11 cellular contexts compared by ENCODE assay signal in genomic region chr17:66547170-66547865, GRCh38.
DNase-seq lines count a peak whose midpoint lies in the region; ATAC-seq and TF ChIP-seq lines count a peak whose summit lies in the region.
"Had no signal": no experiment of that assay in that cellular context is flagged by ENCODE, and none has a peak within 500 bp of the region (broad histone marks: within the 10 kb centered on the region; RNA-seq: fewer than 3 reads in every experiment).

No MANE protein-coding gene starts in this region.

- peaks cover 76% of the 10 kb centered on the region for H3K79me2 ChIP-seq in ACC112 (ENCODE audit: control insufficient read depth, insufficient read depth, low read length, unreplicated experiment)
- no peaks in the 10 kb centered on the region for H3K79me2 ChIP-seq in GM23338 (replicated peaks; ENCODE audit: insufficient read depth)

- peaks cover 17% of the 10 kb centered on the region for H3K36me3 ChIP-seq in ACC112 (ENCODE audit: insufficient read depth, low read length)
- no peaks in the 10 kb centered on the region for H3K36me3 ChIP-seq in GM23338 (ENCODE audit: insufficient read depth)
- H3K36me3 ChIP-seq in esophagus squamous epithelium: no peaks in the 10 kb centered on the region

- peaks cover 36% of the 10 kb centered on the region for H3K4me1 Mint-ChIP-seq in GM23338

- H3K4me3 Mint-ChIP-seq in GM23338: no peak overlapping the region
- H3K4me3 Mint-ChIP-seq: activated B cell treated with CpG ODN at 0.5 μM for 24 hours, endodermal cell had no signal

- TF ChIP-seq CTCF in GM23338 (conservative IDR thresholded peaks at IDR 0.05; ENCODE audit: low read depth in 2 of 2) (no peak), esophagus squamous epithelium (IDR thresholded peaks at IDR 0.05) (no peak)

- peaks cover 12% of the 10 kb centered on the region; the same call in 2 of the 3 replicates for H3K36me3 Mint-ChIP-seq in GM23338 (ENCODE audit: low read depth)

- H3K9me3 ChIP-seq in esophagus squamous epithelium: no peaks in the 10 kb centered on the region

- intact Hi-C loops in left colon (cut with DNase I, micrococcal nuclease) (no loop called here), esophagus squamous epithelium (cut with DNase I) (no loop called here)

- ATAC-seq in GM23338: no peak
- peak; percentile 52 for ATAC-seq in left colon
- no peak for ATAC-seq in HG02885 (IDR thresholded peaks at IDR 0.05; ENCODE audit: poor library complexity, unreplicated experiment)
- no peak for ATAC-seq in GM18868 (IDR thresholded peaks at IDR 0.05; ENCODE audit: unreplicated experiment)

- no peak for TF ChIP-seq POLR2A in esophagus squamous epithelium (IDR thresholded peaks at IDR 0.05)

- H3K9me2 ChIP-seq in GM23338 (ENCODE audit: insufficient read depth): no peaks in the 10 kb centered on the region

- 0 out of 2 replicates have a peak overlapping the region, but pooled peaks have one; percentile 21 for H3K27ac Mint-ChIP-seq in GM23338
- H3K27ac Mint-ChIP-seq: activated B cell treated with CpG ODN at 0.5 μM for 24 hours had no signal

- peak overlapping the region; percentile 82 for H3K27ac ChIP-seq in ACC112 (ENCODE audit: low read depth, low read length)
- H3K27ac ChIP-seq in GM23338 (ENCODE audit: low read depth): no peak overlapping the region
- no peak overlapping the region for H3K27ac ChIP-seq in esophagus squamous epithelium

- H2AFZ ChIP-seq in ACC112 (ENCODE audit: low read length, unreplicated experiment): no peak overlapping the region
- no peak overlapping the region for H2AFZ ChIP-seq in GM23338

- H3K9me3 Mint-ChIP-seq in GM23338: peaks cover 16% of the 10 kb centered on the region

- peak overlapping the region; percentile 26; the same call in 1 of the 2 replicates for H3K4me3 ChIP-seq in ACC112 (ENCODE audit: low read depth, low read length)
- no peak overlapping the region for H3K4me3 ChIP-seq in GM23338
- H3K4me3 ChIP-seq in esophagus squamous epithelium: no peak overlapping the region

- H4K20me1 ChIP-seq in GM23338 (replicated peaks; ENCODE audit: insufficient read depth): no peaks in the 10 kb centered on the region

- H3K4me1 ChIP-seq in ACC112 (ENCODE audit: control insufficient read depth, insufficient read depth, low read length, unreplicated experiment) (peaks cover 70% of the 10 kb centered on the region), GM23338 (ENCODE audit: insufficient read depth) (peaks cover 26% of the 10 kb centered on the region), esophagus squamous epithelium (peaks cover 0 to 4% (median 0%) of the 10 kb centered on the region in 3 donors)

- H3K27me3 ChIP-seq in ACC112 (ENCODE audit: insufficient read depth, low read length) (no peaks in the 10 kb centered on the region), GM23338 (ENCODE audit: insufficient read depth) (no peaks in the 10 kb centered on the region), esophagus squamous epithelium (no peaks in the 10 kb centered on the region)

- H3F3A ChIP-seq in GM23338 (replicated peaks; ENCODE audit: low read depth): no peaks in the 10 kb centered on the region

- peaks cover 4% of the 10 kb centered on the region for H3K27me3 Mint-ChIP-seq in GM23338 (ENCODE audit: insufficient read depth, low read depth, poor library complexity)
- H3K27me3 Mint-ChIP-seq: activated B cell treated with CpG ODN at 0.5 μM for 24 hours had no signal

- WGBS in esophagus squamous epithelium, 2 donors: 69 to 85% methylated on average over 3 of the region's 3 CpGs

- DNase-seq in GM23338 (ENCODE audit: low spot score): no peak
- peak; percentile 46 to 49 for DNase-seq in activated T-cell treated with anti-CD3 and anti-CD28 coated beads, Interleukin-2, amount 50 U/mL, for 48 hours
- DNase-seq in left colon: no peak
- no peak for DNase-seq in GOT3 (lab: John Stamatoyannopoulos, UW)
- no peak for DNase-seq in esophagus squamous epithelium (lab: John Stamatoyannopoulos, UW)
- DNase-seq: activated B cell treated with CpG ODN at 0.5 μM for 24 hours, endodermal cell, NCI-H2171 had no signal

- no peak overlapping the region for H3K4me2 ChIP-seq in GM23338

TF ChIP-seq in GM23338, 12 proteins besides CTCF, POLR2A, EP300 and RAD21 (continues in another document):
- TF ChIP-seq JUNB (IDR thresholded peaks at IDR 0.05; ENCODE audit: unreplicated experiment) (no peak), NANOG (IDR thresholded peaks at IDR 0.05; ENCODE audit: borderline replicate concordance) (no peak), EZH2 (IDR thresholded peaks at IDR 0.05; ENCODE audit: low read depth, unreplicated experiment) (no peak)
- TF ChIP-seq, protein P1, sequence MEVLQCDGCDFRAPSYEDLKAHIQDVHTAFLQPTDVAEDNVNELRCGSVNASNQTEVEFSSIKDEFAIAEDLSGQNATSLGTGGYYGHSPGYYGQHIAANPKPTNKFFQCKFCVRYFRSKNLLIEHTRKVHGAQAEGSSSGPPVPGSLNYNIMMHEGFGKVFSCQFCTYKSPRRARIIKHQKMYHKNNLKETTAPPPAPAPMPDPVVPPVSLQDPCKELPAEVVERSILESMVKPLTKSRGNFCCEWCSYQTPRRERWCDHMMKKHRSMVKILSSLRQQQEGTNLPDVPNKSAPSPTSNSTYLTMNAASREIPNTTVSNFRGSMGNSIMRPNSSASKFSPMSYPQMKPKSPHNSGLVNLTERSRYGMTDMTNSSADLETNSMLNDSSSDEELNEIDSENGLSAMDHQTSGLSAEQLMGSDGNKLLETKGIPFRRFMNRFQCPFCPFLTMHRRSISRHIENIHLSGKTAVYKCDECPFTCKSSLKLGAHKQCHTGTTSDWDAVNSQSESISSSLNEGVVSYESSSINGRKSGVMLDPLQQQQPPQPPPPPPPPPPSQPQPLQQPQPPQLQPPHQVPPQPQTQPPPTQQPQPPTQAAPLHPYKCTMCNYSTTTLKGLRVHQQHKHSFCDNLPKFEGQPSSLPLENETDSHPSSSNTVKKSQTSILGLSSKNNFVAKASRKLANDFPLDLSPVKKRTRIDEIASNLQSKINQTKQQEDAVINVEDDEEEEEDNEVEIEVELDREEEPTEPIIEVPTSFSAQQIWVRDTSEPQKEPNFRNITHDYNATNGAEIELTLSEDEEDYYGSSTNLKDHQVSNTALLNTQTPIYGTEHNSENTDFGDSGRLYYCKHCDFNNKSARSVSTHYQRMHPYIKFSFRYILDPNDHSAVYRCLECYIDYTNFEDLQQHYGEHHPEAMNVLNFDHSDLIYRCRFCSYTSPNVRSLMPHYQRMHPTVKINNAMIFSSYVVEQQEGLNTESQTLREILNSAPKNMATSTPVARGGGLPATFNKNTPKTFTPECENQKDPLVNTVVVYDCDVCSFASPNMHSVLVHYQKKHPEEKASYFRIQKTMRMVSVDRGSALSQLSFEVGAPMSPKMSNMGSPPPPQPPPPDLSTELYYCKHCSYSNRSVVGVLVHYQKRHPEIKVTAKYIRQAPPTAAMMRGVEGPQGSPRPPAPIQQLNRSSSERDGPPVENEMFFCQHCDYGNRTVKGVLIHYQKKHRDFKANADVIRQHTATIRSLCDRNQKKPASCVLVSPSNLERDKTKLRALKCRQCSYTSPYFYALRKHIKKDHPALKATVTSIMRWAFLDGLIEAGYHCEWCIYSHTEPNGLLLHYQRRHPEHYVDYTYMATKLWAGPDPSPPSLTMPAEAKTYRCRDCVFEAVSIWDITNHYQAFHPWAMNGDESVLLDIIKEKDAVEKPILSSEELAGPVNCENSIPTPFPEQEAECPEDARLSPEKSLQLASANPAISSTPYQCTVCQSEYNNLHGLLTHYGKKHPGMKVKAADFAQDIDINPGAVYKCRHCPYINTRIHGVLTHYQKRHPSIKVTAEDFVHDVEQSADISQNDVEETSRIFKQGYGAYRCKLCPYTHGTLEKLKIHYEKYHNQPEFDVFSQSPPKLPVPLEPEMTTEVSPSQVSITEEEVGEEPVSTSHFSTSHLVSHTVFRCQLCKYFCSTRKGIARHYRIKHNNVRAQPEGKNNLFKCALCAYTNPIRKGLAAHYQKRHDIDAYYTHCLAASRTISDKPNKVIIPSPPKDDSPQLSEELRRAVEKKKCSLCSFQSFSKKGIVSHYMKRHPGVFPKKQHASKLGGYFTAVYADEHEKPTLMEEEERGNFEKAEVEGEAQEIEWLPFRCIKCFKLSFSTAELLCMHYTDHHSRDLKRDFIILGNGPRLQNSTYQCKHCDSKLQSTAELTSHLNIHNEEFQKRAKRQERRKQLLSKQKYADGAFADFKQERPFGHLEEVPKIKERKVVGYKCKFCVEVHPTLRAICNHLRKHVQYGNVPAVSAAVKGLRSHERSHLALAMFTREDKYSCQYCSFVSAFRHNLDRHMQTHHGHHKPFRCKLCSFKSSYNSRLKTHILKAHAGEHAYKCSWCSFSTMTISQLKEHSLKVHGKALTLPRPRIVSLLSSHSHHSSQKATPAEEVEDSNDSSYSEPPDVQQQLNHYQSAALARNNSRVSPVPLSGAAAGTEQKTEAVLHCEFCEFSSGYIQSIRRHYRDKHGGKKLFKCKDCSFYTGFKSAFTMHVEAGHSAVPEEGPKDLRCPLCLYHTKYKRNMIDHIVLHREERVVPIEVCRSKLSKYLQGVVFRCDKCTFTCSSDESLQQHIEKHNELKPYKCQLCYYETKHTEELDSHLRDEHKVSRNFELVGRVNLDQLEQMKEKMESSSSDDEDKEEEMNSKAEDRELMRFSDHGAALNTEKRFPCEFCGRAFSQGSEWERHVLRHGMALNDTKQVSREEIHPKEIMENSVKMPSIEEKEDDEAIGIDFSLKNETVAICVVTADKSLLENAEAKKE (CRISPR knock-in tag; IDR thresholded peaks at IDR 0.05): no peak
- TF ChIP-seq, protein P2, sequence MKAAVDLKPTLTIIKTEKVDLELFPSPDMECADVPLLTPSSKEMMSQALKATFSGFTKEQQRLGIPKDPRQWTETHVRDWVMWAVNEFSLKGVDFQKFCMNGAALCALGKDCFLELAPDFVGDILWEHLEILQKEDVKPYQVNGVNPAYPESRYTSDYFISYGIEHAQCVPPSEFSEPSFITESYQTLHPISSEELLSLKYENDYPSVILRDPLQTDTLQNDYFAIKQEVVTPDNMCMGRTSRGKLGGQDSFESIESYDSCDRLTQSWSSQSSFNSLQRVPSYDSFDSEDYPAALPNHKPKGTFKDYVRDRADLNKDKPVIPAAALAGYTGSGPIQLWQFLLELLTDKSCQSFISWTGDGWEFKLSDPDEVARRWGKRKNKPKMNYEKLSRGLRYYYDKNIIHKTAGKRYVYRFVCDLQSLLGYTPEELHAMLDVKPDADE (IDR thresholded peaks at IDR 0.05): no peak

Comparison
In these comparisons a context has a peak if more than half of its experiments do, and no peak if none do; other contexts are left out.
1. DNase-seq: peak in activated T-cell treated with anti-CD3 and anti-CD28 coated beads, Interleukin-2, amount 50 U/mL, for 48 hours (2 of 2); none in GM23338 (single experiment), left colon (0 of 2), GOT3 (single experiment) and esophagus squamous epithelium (single experiment).